ENCODE assay signal across 11 cellular contexts in the genomic region with DNA sequence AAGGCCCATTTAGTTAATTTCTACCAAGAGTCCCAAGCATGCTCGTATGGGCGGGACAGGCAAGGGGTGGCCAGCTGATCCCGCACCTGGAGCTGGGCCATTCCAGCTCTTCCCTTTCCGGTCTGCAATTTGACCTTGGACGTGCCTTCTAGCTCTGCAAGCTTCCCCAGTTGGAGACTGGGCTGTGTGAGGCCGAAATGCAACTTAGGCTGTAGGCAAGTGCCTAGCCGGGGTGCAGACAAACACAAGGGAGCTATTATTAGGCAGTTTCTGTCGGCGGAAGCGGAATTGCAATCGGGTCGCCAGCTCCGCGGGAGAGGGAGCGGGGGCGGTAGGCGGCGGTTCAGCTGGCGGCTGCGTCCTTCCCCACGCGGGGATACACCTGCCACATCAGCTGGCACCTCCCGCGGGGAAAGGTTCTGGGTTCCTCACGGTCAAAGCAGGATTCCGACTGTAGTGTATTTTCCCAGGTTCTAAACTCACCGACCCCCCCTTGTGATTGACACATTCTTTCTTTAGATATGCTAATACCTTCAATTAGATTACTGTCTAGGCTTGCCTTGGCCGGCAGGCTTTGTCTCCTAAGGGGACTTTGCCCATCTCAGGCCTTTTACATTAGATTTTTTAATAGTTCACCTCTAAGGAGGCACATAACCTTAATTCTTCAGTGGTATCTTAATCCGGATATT. TPM values are rescaled to one million over a fixed set of nuclear protein-coding genes. Genes with fewer than 3 reads are reported as not detected.
A peak's percentile ranks its signal among the peaks of the same experiment; 100 is the strongest.
DNase-seq lines count a peak whose midpoint lies in the region; ATAC-seq and TF ChIP-seq lines count a peak whose summit lies in the region.
"Had no signal": no experiment of that assay in that cellular context is flagged by ENCODE, and none has a peak within 500 bp of the region (broad histone marks: within the 10 kb centered on the region; RNA-seq: fewer than 3 reads in every experiment).

No MANE protein-coding gene starts in this region.

- 15 to 18% methylated on average over 29 of the region's 29 CpGs for WGBS in heart right ventricle, 2 donors
- 32 to 45% (median 34%) methylated on average over 29 of the region's 29 CpGs for WGBS in ovary, 3 donors

- ATAC-seq in heart right ventricle (peak; percentile 30 to 77 (median 69)), HG03280 (IDR thresholded peaks at IDR 0.05; ENCODE audit: unreplicated experiment) (no peak), HG02763 (IDR thresholded peaks at IDR 0.05; ENCODE audit: unreplicated experiment) (no peak), HG02588 (IDR thresholded peaks at IDR 0.05; ENCODE audit: unreplicated experiment) (no peak)

- H3K9me3 ChIP-seq in ES-I3 (ENCODE audit: control insufficient read depth, insufficient read depth, low read length) (no peaks in the 10 kb centered on the region), Peyer's patch (no peaks in the 10 kb centered on the region), heart right ventricle (no peaks in the 10 kb centered on the region), ovary (no peaks in the 10 kb centered on the region)

- no peak for TF ChIP-seq EP300 in ovary (IDR thresholded peaks at IDR 0.05)

- TF ChIP-seq CTCF in Peyer's patch (IDR thresholded peaks at IDR 0.05) (no peak), heart right ventricle (IDR thresholded peaks at IDR 0.05) (no peak), ovary (IDR thresholded peaks at IDR 0.05) (no peak)

- H3K27ac ChIP-seq in Peyer's patch (peak overlapping the region in 1 of 4 donors; percentile 12), heart right ventricle (peak overlapping the region; percentile 14 to 76 (median 60)), ovary (no peak overlapping the region)
- H3K27ac ChIP-seq: VCaP had no signal

- DNase-seq in Peyer's patch, result peak in 2 of 3 donors; percentile 18 to 48
- peak; percentile 44 to 60 for DNase-seq in heart right ventricle
- peak in 3 of 5 donors; percentile 29 to 66 (median 36) for DNase-seq in ovary
- no peak for DNase-seq in SIG-M5 treated with dmso at 0.1 percent for 504 hours (lab: John Stamatoyannopoulos, UW; ENCODE audit: unreplicated experiment)
- DNase-seq: effector memory CD4-positive, alpha-beta T cell; NCI-H1417 had no signal

- H3K27me3 ChIP-seq in Peyer's patch (no peaks in the 10 kb centered on the region), heart right ventricle (peaks cover 0 to 7% (median 0%) of the 10 kb centered on the region in 7 donors), ovary (no peaks in the 10 kb centered on the region)

- H3K36me3 ChIP-seq in ES-I3 (ENCODE audit: insufficient read depth, low read length) (no peaks in the 10 kb centered on the region), Peyer's patch (no peaks in the 10 kb centered on the region), heart right ventricle (no peaks in the 10 kb centered on the region), ovary (no peaks in the 10 kb centered on the region)

- TF ChIP-seq POLR2A in Peyer's patch (IDR thresholded peaks at IDR 0.05) (no peak), ovary (IDR thresholded peaks at IDR 0.05) (no peak)

- peaks cover 63% of the 10 kb centered on the region for H3K4me1 ChIP-seq in ES-I3 (ENCODE audit: insufficient read depth, low read length)
- peaks cover 0 to 4% (median 0%) of the 10 kb centered on the region in 4 donors for H3K4me1 ChIP-seq in Peyer's patch
- peaks cover 0 to 60% (median 23%) of the 10 kb centered on the region in 9 donors for H3K4me1 ChIP-seq in heart right ventricle
- H3K4me1 ChIP-seq in ovary (ENCODE audit: insufficient read depth), result peaks cover 2% of the 10 kb centered on the region

- H3K4me3 ChIP-seq in Peyer's patch (peak overlapping the region; percentile 7 to 33 (median 20)), heart right ventricle (peak overlapping the region in 9 of 10 donors; percentile 25 to 53 (median 44)), ovary (no peak overlapping the region)

- intact Hi-C loops in heart right ventricle (cut with DNase I), result no loop called here
- intact Hi-C loops in ovary (cut with DNase I), result no loop called here

- peak overlapping the region; percentile 43 for H3K9ac ChIP-seq in ES-I3 (ENCODE audit: low read depth, low read length)

RNA-seq across cellular contexts. Expression of gene ZNF532, which starts 17.1 kb away (rescaled TPM):
- 100 to 1,000 TPM in 1 of 4 donors, 10 to 100 TPM in 2, 1 to 10 TPM in 1; 3.9 to 188 (median 12.7) TPM for total RNA-seq in Peyer's patch
- total RNA-seq in heart right ventricle, result 10 to 100 TPM; 53.4 to 71.4 (median 66.8) TPM
- 10 to 100 TPM; 13.8 to 26.0 TPM for polyA plus RNA-seq in heart right ventricle
- total RNA-seq in ovary, result 100 to 1,000 TPM in 5 of 7 donors, 10 to 100 TPM in 2; 54.0 to 162 (median 106) TPM
- polyA plus RNA-seq in ovary, result 10 to 100 TPM; 40.5 to 73.4 TPM

Comparison
In these comparisons a context has a peak if more than half of its experiments do, and no peak if none do; other contexts are left out.
1. H3K27ac ChIP-seq: peak in heart right ventricle (10 of 10); none in ovary (0 of 2).
2. ATAC-seq: peak in heart right ventricle (8 of 8); none in HG03280 (single experiment), HG02763 (single experiment) and HG02588 (single experiment).